9 cellular contexts compared by ENCODE assay signal in the genomic region with DNA sequence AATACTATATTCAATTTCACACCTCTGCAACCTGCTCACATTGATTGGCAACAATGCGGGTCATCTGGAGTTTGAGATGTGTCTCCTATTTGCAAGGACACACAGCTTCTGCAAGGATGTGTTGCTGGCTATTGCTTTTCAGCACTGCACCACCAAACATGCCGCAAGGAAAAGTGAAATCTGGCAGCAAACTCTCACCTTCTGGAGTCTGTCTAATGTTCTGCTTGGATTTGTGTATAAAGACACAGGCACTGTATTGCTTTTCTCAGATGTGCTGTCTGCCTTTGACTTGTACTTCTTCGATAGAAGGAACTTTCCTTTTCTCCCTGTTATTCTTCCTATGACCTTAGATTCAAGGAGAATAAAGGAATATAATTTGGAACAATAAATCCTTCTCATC.
"Had no signal": no experiment of that assay in that cellular context is flagged by ENCODE, and none has a peak within 500 bp of the region (broad histone marks: within the 10 kb centered on the region; RNA-seq: fewer than 3 reads in every experiment).

No MANE protein-coding gene starts in this region.

- ATAC-seq: K562 had no signal

- H3K4me3 ChIP-seq: GM23248, K562 had no signal

- DNase-seq: GM23248, GOT3, H9, HCEC 1CT, IMR-90, KG1 had no signal

- H2AFZ ChIP-seq: GM23248 had no signal

- FAIRE-seq: H54, HTR-8/SVneo, K562 had no signal

- H3K9ac ChIP-seq: GM23248 had no signal

- H3K27ac ChIP-seq: GM23248 had no signal
